13 cellular contexts compared by ENCODE assay signal in genomic region chr1:62285984-62286481, GRCh38. TPM values are rescaled to one million over a fixed set of nuclear protein-coding genes. Genes with fewer than 3 reads are reported as not detected.
A peak's percentile ranks its signal among the peaks of the same experiment; 100 is the strongest.
DNase-seq lines count a peak whose midpoint lies in the region; ATAC-seq, FAIRE-seq and TF ChIP-seq lines count a peak whose summit lies in the region.
"Had no signal": no experiment of that assay in that cellular context is flagged by ENCODE, and none has a peak within 500 bp of the region (broad histone marks: within the 10 kb centered on the region; RNA-seq: fewer than 3 reads in every experiment).

No MANE protein-coding gene starts in this region.

- H3K4ac ChIP-seq in mesenchymal stem cell (ENCODE audit: low read depth in 1 of 2, low read length in 2 of 2): no peak overlapping the region

- no peak overlapping the region for H3K18ac ChIP-seq in mesenchymal stem cell (ENCODE audit: low read depth in 1 of 2, low read length in 2 of 2)

- no peak for FAIRE-seq in RCC 7860 (lab: Jason Lieb, UNC)
- FAIRE-seq: TTC549 had no signal

- intact Hi-C loops in upper lobe of right lung (cut with DNase I): no loop called here
- intact Hi-C loops in activated naive CD4-positive, alpha-beta T cell treated with anti-CD3 and anti-CD28 coated beads for 36 hours (cut with micrococcal nuclease): no loop called here

- no peak overlapping the region for H3K23ac ChIP-seq in mesenchymal stem cell (ENCODE audit: low read length in 2 of 2)

- no peak overlapping the region for H4K91ac ChIP-seq in mesenchymal stem cell (ENCODE audit: low read length)

- H3K27me3 ChIP-seq in mesenchymal stem cell (ENCODE audit: control insufficient read depth in 1 of 2, insufficient read depth in 1 of 2, low read length in 2 of 2) (peaks cover 77 to 78% of the 10 kb centered on the region in 2 experiments), upper lobe of right lung (no peaks in the 10 kb centered on the region)
- H3K27me3 ChIP-seq: ascending aorta, right atrium auricular region had no signal

- no peak overlapping the region for H3K27ac Mint-ChIP-seq in activated naive CD4-positive, alpha-beta T cell treated with anti-CD3 and anti-CD28 coated beads for 36 hours

- 6% methylated on average over 15 of the region's 15 CpGs for WGBS in mesenchymal stem cell

- peaks cover 3% of the 10 kb centered on the region for H3K4me1 Mint-ChIP-seq in activated naive CD4-positive, alpha-beta T cell treated with anti-CD3 and anti-CD28 coated beads for 36 hours (ENCODE audit: low read depth)

- H3K4me3 Mint-ChIP-seq in activated naive CD4-positive, alpha-beta T cell treated with anti-CD3 and anti-CD28 coated beads for 36 hours: no peak overlapping the region

- no peak overlapping the region for H3K9ac ChIP-seq in mesenchymal stem cell (ENCODE audit: low read length)

- H3K4me1 ChIP-seq in mesenchymal stem cell (ENCODE audit: control insufficient read depth, insufficient read depth, low read depth, low read length): peaks cover 13% of the 10 kb centered on the region
- H3K4me1 ChIP-seq in upper lobe of right lung: peaks cover 5% of the 10 kb centered on the region
- H3K4me1 ChIP-seq: ascending aorta had no signal

- H2BK5ac ChIP-seq in mesenchymal stem cell (ENCODE audit: low read depth, low read length, poor library complexity, severe bottlenecking): no peak overlapping the region

- H2BK12ac ChIP-seq in mesenchymal stem cell (ENCODE audit: low read length in 2 of 2): no peak overlapping the region

- DNase-seq in SHP77 treated with DMSO at 0.1 percent for 48 hours (lab: John Stamatoyannopoulos, UW) (peak; percentile 19), SHP77 (lab: John Stamatoyannopoulos, UW) (no peak), dermis blood vessel endothelial cell (peak; percentile 11), mesenchymal stem cell (no peak), upper lobe of right lung (no peak), RCC 7860 (ENCODE audit: low spot score) (no peak)
- no peak for DNase-seq in activated naive CD4-positive, alpha-beta T cell treated with anti-CD3 and anti-CD28 coated beads for 36 hours
- DNase-seq: HCEC 1CT had no signal

- H4K8ac ChIP-seq in mesenchymal stem cell (ENCODE audit: low read length): no peak overlapping the region

- H2AFZ ChIP-seq in mesenchymal stem cell (ENCODE audit: low read depth, low read length): no peak overlapping the region
- H2AFZ ChIP-seq: PC-9 had no signal

- no peak overlapping the region for H3K27ac ChIP-seq in mesenchymal stem cell (ENCODE audit: low read length, poor library complexity, severe bottlenecking)
- no peak overlapping the region for H3K27ac ChIP-seq in upper lobe of right lung
- H3K27ac ChIP-seq: ascending aorta, PC-9, right atrium auricular region had no signal

- peak overlapping the region; percentile 41 for H3K4me2 ChIP-seq in mesenchymal stem cell (ENCODE audit: low read length, poor library complexity, severe bottlenecking)

- peaks cover 8% of the 10 kb centered on the region for H3K27me3 Mint-ChIP-seq in activated naive CD4-positive, alpha-beta T cell treated with anti-CD3 and anti-CD28 coated beads for 36 hours (ENCODE audit: low read depth)

- no peak for TF ChIP-seq CTCF in upper lobe of right lung (IDR thresholded peaks at IDR 0.05)

- H3K79me1 ChIP-seq in mesenchymal stem cell (replicated peaks; ENCODE audit: low read length, poor library complexity, severe bottlenecking): no peaks in the 10 kb centered on the region

- H3K9me3 Mint-ChIP-seq in activated naive CD4-positive, alpha-beta T cell treated with anti-CD3 and anti-CD28 coated beads for 36 hours: no peaks in the 10 kb centered on the region

- H3K36me3 ChIP-seq in mesenchymal stem cell (ENCODE audit: control insufficient read depth in 1 of 2, insufficient read depth in 2 of 2, low read depth in 1 of 2, low read length in 2 of 2) (no peaks in the 10 kb centered on the region), upper lobe of right lung (no peaks in the 10 kb centered on the region)
- H3K36me3 ChIP-seq: ascending aorta, right atrium auricular region had no signal

- H3K14ac ChIP-seq in mesenchymal stem cell (ENCODE audit: low read length in 2 of 2): no peak overlapping the region

- H2AK5ac ChIP-seq in mesenchymal stem cell (ENCODE audit: low read length, severe bottlenecking): no peak overlapping the region

- H2BK120ac ChIP-seq in mesenchymal stem cell (ENCODE audit: low read depth, low read length): no peak overlapping the region

- H3K36me3 Mint-ChIP-seq in activated naive CD4-positive, alpha-beta T cell treated with anti-CD3 and anti-CD28 coated beads for 36 hours (ENCODE audit: low read depth): no peaks in the 10 kb centered on the region

- no peak overlapping the region for H2BK15ac ChIP-seq in mesenchymal stem cell (ENCODE audit: low read depth, poor library complexity, severe bottlenecking)

- CTCF ChIA-PET in activated naive CD4-positive, alpha-beta T cell treated with anti-CD3 and anti-CD28 coated beads for 36 hours (lab: Charles Lee): no interaction called here

- H3K9me3 ChIP-seq in mesenchymal stem cell (ENCODE audit: control insufficient read depth, low read length) (peaks cover 6% of the 10 kb centered on the region), upper lobe of right lung (no peaks in the 10 kb centered on the region)
- H3K9me3 ChIP-seq: ascending aorta, right atrium auricular region had no signal

- H3K4me3 ChIP-seq in mesenchymal stem cell (ENCODE audit: insufficient read depth in 1 of 2, low read depth in 1 of 2, low read length in 2 of 2): no peak overlapping the region
- H3K4me3 ChIP-seq in upper lobe of right lung: no peak overlapping the region
- H3K4me3 ChIP-seq: ascending aorta, PC-9 had no signal

- peak; percentile 42 for ATAC-seq in upper lobe of right lung
- no peak for ATAC-seq in HG03025 (IDR thresholded peaks at IDR 0.05; ENCODE audit: low FRiP score, unreplicated experiment)

RNA-seq across cellular contexts. Expression of gene KANK4, which starts 33.2 kb away (rescaled TPM):
- total RNA-seq in dermis blood vessel endothelial cell (not detected in 2 replicates), upper lobe of right lung (6.4 TPM)
- not detected for polyA plus RNA-seq in mesenchymal stem cell (2013, experiment 1 of 2)
- polyA plus RNA-seq in mesenchymal stem cell (2013, experiment 2 of 2): not detected
- total RNA-seq in activated naive CD4-positive, alpha-beta T cell treated with anti-CD3 and anti-CD28 coated beads for 36 hours: not detected
- total RNA-seq: ascending aorta had no signal

Comparison
In these comparisons a context has a peak if more than half of its experiments do, and no peak if none do; other contexts are left out.
1. DNase-seq: peak in SHP77 treated with DMSO at 0.1 percent for 48 hours (single experiment) and dermis blood vessel endothelial cell (single experiment); none in SHP77 (0 of 2), mesenchymal stem cell (single experiment), upper lobe of right lung (single experiment), RCC 7860 (single experiment) and activated naive CD4-positive, alpha-beta T cell treated with anti-CD3 and anti-CD28 coated beads for 36 hours (single experiment).